In genomic region chr5:3325206-3325605, GRCh38 we compare ENCODE assay signal across 12 cellular contexts.
DNase-seq lines count a peak whose midpoint lies in the region; ATAC-seq and TF ChIP-seq lines count a peak whose summit lies in the region.
"Had no signal": no experiment of that assay in that cellular context is flagged by ENCODE, and none has a peak within 500 bp of the region (broad histone marks: within the 10 kb centered on the region; RNA-seq: fewer than 3 reads in every experiment).

No MANE protein-coding gene starts in this region.

- no peak overlapping the region for H3K4me3 Mint-ChIP-seq in neural progenitor cell
- H3K4me3 Mint-ChIP-seq: activated CD8-positive, alpha-beta memory T cell treated with anti-CD3 and anti-CD28 coated beads, Interleukin-2, amount 10 ng/mL, durations not matched to agents 7 days and 5 days; activated naive CD8-positive, alpha-beta T cell treated with anti-CD3 and anti-CD28 coated beads, Interleukin-2, amount 10 ng/mL, durations not matched to agents 7 days and 5 days had no signal

- TF ChIP-seq CTCF in DND-41 (IDR thresholded peaks at IDR 0.05; ENCODE audit: borderline replicate concordance, extremely low read depth, low read length, poor library complexity, severe bottlenecking) (peak; percentile 32), neural progenitor cell (IDR thresholded peaks at IDR 0.05) (no peak), osteoblast (IDR thresholded peaks at IDR 0.05; ENCODE audit: extremely low read depth, low read depth, low read length) (no peak)

- peaks cover 19% of the 10 kb centered on the region for H3F3A ChIP-seq in neural progenitor cell (ENCODE audit: low read depth)

- H3K36me3 ChIP-seq in DND-41 (ENCODE audit: insufficient read depth, low read length) = no peaks in the 10 kb centered on the region
- H3K36me3 ChIP-seq in neural progenitor cell = no peaks in the 10 kb centered on the region
- no peaks in the 10 kb centered on the region for H3K36me3 ChIP-seq in osteoblast (ENCODE audit: insufficient read depth, low read length)
- H3K36me3 ChIP-seq: sigmoid colon had no signal

- peaks cover 12% of the 10 kb centered on the region for H3K4me1 Mint-ChIP-seq in neural progenitor cell
- H3K4me1 Mint-ChIP-seq: activated CD8-positive, alpha-beta memory T cell treated with anti-CD3 and anti-CD28 coated beads, Interleukin-2, amount 10 ng/mL, durations not matched to agents 7 days and 5 days; activated naive CD8-positive, alpha-beta T cell treated with anti-CD3 and anti-CD28 coated beads, Interleukin-2, amount 10 ng/mL, durations not matched to agents 7 days and 5 days had no signal

- peak overlapping the region; percentile 93 for H3K27ac Mint-ChIP-seq in neural progenitor cell
- H3K27ac Mint-ChIP-seq: activated CD8-positive, alpha-beta memory T cell treated with anti-CD3 and anti-CD28 coated beads, Interleukin-2, amount 10 ng/mL, durations not matched to agents 7 days and 5 days; activated naive CD8-positive, alpha-beta T cell treated with anti-CD3 and anti-CD28 coated beads, Interleukin-2, amount 10 ng/mL, durations not matched to agents 7 days and 5 days had no signal

- H3K4me2 ChIP-seq in DND-41 (ENCODE audit: insufficient read depth, low read length) = no peak overlapping the region
- H3K4me2 ChIP-seq in neural progenitor cell = no peak overlapping the region
- no peak overlapping the region for H3K4me2 ChIP-seq in osteoblast (ENCODE audit: insufficient read depth, low read length)

- H3K36me3 Mint-ChIP-seq in neural progenitor cell = no peaks in the 10 kb centered on the region
- H3K36me3 Mint-ChIP-seq: activated CD8-positive, alpha-beta memory T cell treated with anti-CD3 and anti-CD28 coated beads, Interleukin-2, amount 10 ng/mL, durations not matched to agents 7 days and 5 days; activated naive CD8-positive, alpha-beta T cell treated with anti-CD3 and anti-CD28 coated beads, Interleukin-2, amount 10 ng/mL, durations not matched to agents 7 days and 5 days had no signal

- no peaks in the 10 kb centered on the region for H3K9me3 ChIP-seq in DND-41 (ENCODE audit: insufficient read depth, low read length, severe bottlenecking)
- no peaks in the 10 kb centered on the region for H3K9me3 ChIP-seq in neural progenitor cell (ENCODE audit: low read depth)
- peaks cover 2% of the 10 kb centered on the region for H3K9me3 ChIP-seq in osteoblast (ENCODE audit: low read depth, low read length)

- H3K27ac ChIP-seq in DND-41 (ENCODE audit: low read length) (no peak overlapping the region), neural progenitor cell (no peak overlapping the region), osteoblast (ENCODE audit: low read depth, low read length) (no peak overlapping the region)
- H3K27ac ChIP-seq: sigmoid colon had no signal

- peaks cover 6% of the 10 kb centered on the region for H3K27me3 Mint-ChIP-seq in neural progenitor cell (ENCODE audit: insufficient read depth, low read depth)
- H3K27me3 Mint-ChIP-seq: activated CD8-positive, alpha-beta memory T cell treated with anti-CD3 and anti-CD28 coated beads, Interleukin-2, amount 10 ng/mL, durations not matched to agents 7 days and 5 days; activated naive CD8-positive, alpha-beta T cell treated with anti-CD3 and anti-CD28 coated beads, Interleukin-2, amount 10 ng/mL, durations not matched to agents 7 days and 5 days had no signal

- H2AFZ ChIP-seq in DND-41 (ENCODE audit: low read depth, low read length) (no peak overlapping the region; the same call in 1 of the 2 replicates), neural progenitor cell (replicated peaks) (no peak overlapping the region), osteoblast (ENCODE audit: low read length) (no peak overlapping the region)

- H3K4me1 ChIP-seq in DND-41 (ENCODE audit: insufficient read depth, low read length) = peaks cover 10% of the 10 kb centered on the region; the same call in 1 of the 2 replicates
- no peaks in the 10 kb centered on the region for H3K4me1 ChIP-seq in neural progenitor cell
- H3K4me1 ChIP-seq in osteoblast (ENCODE audit: insufficient read depth, low read length) = no peaks in the 10 kb centered on the region
- H3K4me1 ChIP-seq: sigmoid colon had no signal

- H4K20me1 ChIP-seq in DND-41 (ENCODE audit: insufficient read depth, low read length) (no peaks in the 10 kb centered on the region), neural progenitor cell (ENCODE audit: low read depth) (no peaks in the 10 kb centered on the region), osteoblast (ENCODE audit: insufficient read depth, low read length) (no peaks in the 10 kb centered on the region)

- peaks cover 2% of the 10 kb centered on the region for H3K9me3 Mint-ChIP-seq in neural progenitor cell

- in situ Hi-C loops in T47D (cut with HindIII; ENCODE audit: low pct_unique_long_range_greater_than_20kb, low sequenced_read_pairs) = no loop called here

- H3K9ac ChIP-seq in DND-41 (ENCODE audit: low read depth, low read length) = no peak overlapping the region
- H3K9ac ChIP-seq in neural progenitor cell = no peak overlapping the region

- H3K27me3 ChIP-seq in DND-41 (ENCODE audit: insufficient read depth, low read length, poor library complexity) (no peaks in the 10 kb centered on the region), neural progenitor cell (no peaks in the 10 kb centered on the region), osteoblast (ENCODE audit: insufficient read depth, low read length) (no peaks in the 10 kb centered on the region)
- H3K27me3 ChIP-seq: sigmoid colon had no signal

- H3K4me3 ChIP-seq in DND-41 (ENCODE audit: low read depth in 1 of 2, low read length in 2 of 2) (no peak overlapping the region), neural progenitor cell (no peak overlapping the region), osteoblast (ENCODE audit: insufficient read depth, low read length) (no peak overlapping the region)
- H3K4me3 ChIP-seq: sigmoid colon had no signal

- H3K79me2 ChIP-seq in DND-41 (ENCODE audit: insufficient read depth, low read length) (no peaks in the 10 kb centered on the region), neural progenitor cell (ENCODE audit: low read depth) (no peaks in the 10 kb centered on the region), osteoblast (ENCODE audit: insufficient read depth, low read length) (no peaks in the 10 kb centered on the region)

- DNase-seq in DND-41 (no peak), NCI-H1105 treated with DMSO at 0.1 percent for 48 hours (lab: John Stamatoyannopoulos, UW) (peak; percentile 63), T47D (ENCODE audit: low read depth in 1 of 2, low spot score in 1 of 2) (peak; percentile 35 to 45), neural progenitor cell (ENCODE audit: low spot score) (peak; percentile 11), osteoblast (ENCODE audit: insufficient read length, low spot score, missing footprints) (no peak), inferior parietal cortex (ENCODE audit: extremely low spot score) (no peak), Ammon's horn (ENCODE audit: low spot score) (no peak)
- DNase-seq: activated CD8-positive, alpha-beta memory T cell treated with anti-CD3 and anti-CD28 coated beads, Interleukin-2, amount 10 ng/mL, durations not matched to agents 7 days and 5 days; activated naive CD8-positive, alpha-beta T cell treated with anti-CD3 and anti-CD28 coated beads, Interleukin-2, amount 10 ng/mL, durations not matched to agents 7 days and 5 days; cortex of kidney had no signal

- ATAC-seq in DND-41 (ENCODE audit: insufficient read depth, low read depth) = no peak
- ATAC-seq in HG02840 (IDR thresholded peaks at IDR 0.05; ENCODE audit: low FRiP score, unreplicated experiment) = no peak

Comparison
In these comparisons a context has a peak if more than half of its experiments do, and no peak if none do; other contexts are left out.
1. DNase-seq: peak in NCI-H1105 treated with DMSO at 0.1 percent for 48 hours (single experiment), T47D (2 of 2) and neural progenitor cell (single experiment); none in DND-41 (single experiment), osteoblast (single experiment), inferior parietal cortex (single experiment) and Ammon's horn (single experiment).